18 cellular contexts compared by ENCODE assay signal in the genomic region with DNA sequence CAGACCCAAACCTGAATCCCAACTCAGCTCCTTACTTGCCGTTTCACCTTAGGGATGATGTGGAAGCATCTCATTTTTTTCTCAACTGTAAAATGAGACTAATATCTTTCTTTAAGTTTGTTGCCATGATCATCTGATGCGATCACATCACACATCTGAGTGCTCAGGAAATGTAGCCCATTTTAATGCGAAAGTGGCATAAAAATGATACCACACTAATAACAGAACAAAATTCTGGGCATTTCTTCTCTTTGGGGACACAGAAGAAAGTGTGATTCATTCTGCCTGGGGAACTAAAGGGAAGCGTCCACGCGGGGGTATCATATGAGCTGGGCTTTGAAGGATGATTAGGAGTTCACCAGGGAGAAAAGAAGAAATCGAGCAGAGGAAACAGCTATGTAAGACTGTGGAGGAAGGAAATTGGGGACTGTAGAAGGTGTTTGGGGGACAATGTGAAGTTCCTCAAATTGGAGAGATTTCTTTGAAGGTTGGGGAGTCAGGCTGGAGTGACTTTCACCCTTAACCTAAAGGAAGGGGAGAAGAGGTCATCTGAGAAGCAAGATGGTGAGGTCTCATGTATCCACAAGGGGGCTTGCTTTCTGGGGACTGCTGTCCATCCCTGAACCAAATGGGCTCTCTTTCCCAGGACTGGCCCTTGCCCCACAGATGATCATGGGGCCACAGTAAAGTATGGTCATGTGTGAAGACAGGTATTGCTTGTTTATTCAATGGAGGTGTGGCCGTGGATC. TPM values are rescaled to one million over a fixed set of nuclear protein-coding genes. Genes with fewer than 3 reads are reported as not detected.
A peak's percentile ranks its signal among the peaks of the same experiment; 100 is the strongest.
DNase-seq lines count a peak whose midpoint lies in the region; ATAC-seq and TF ChIP-seq lines count a peak whose summit lies in the region.
"Had no signal": no experiment of that assay in that cellular context is flagged by ENCODE, and none has a peak within 500 bp of the region (broad histone marks: within the 10 kb centered on the region; RNA-seq: fewer than 3 reads in every experiment).

No MANE protein-coding gene starts in this region.

- in situ Hi-C loops in gastrocnemius medialis (cut with MboI; ENCODE audit: low sequenced_read_pairs in 4 of 4): loop anchor here in 1 of 4 donors (10.0 kb wide), 1 partner anchor 192 kb away; the partner anchor contains the start of gene ZBTB16

- TF ChIP-seq CTCF in SK-N-SH (IDR thresholded peaks at IDR 0.05) (no peak), choroid plexus epithelial cell (conservative IDR thresholded peaks at IDR 0.05; ENCODE audit: low read depth, low read length) (peak; percentile 17), gastrocnemius medialis (IDR thresholded peaks at IDR 0.05 in 4 of 5, conservative IDR thresholded peaks at IDR 0.05 in 1 of 5) (no peak)

- no peak overlapping the region for H3K4me2 ChIP-seq in SK-N-SH
- H3K4me2 ChIP-seq: A549; BLaER1 treated with 17β-estradiol and CSF1 and Interleukin-3, amounts not matched to agents 10 nM and 100 nM; KMS-11 had no signal

- H2AFZ ChIP-seq in SK-N-SH (ENCODE audit: low read depth): no peak overlapping the region

- no peak overlapping the region for H3K4me3 Mint-ChIP-seq in CD8-positive, alpha-beta memory T cell

- H3K9me2 ChIP-seq in SK-N-SH: no peaks in the 10 kb centered on the region

- no peak overlapping the region for H3K9ac ChIP-seq in SK-N-SH
- H3K9ac ChIP-seq: BLaER1 treated with 17β-estradiol and CSF1 and Interleukin-3, amounts not matched to agents 10 nM and 100 nM; KMS-11 had no signal

- H3K27me3 ChIP-seq in CD8-positive, alpha-beta memory T cell (ENCODE audit: insufficient read depth, low read length, poor library complexity, severe bottlenecking): no peaks in the 10 kb centered on the region
- H3K27me3 ChIP-seq in SK-N-SH (ENCODE audit: insufficient read depth): peaks cover 19% of the 10 kb centered on the region; the same call in 1 of the 2 replicates
- H3K27me3 ChIP-seq in gastrocnemius medialis: no peaks in the 10 kb centered on the region
- H3K27me3 ChIP-seq: BLaER1 treated with 17β-estradiol and CSF1 and Interleukin-3, amounts not matched to agents 10 nM and 100 nM had no signal

- no peaks in the 10 kb centered on the region for H3K36me3 ChIP-seq in CD8-positive, alpha-beta memory T cell (ENCODE audit: insufficient read depth, low read length)
- no peaks in the 10 kb centered on the region for H3K36me3 ChIP-seq in SK-N-SH (replicated peaks in 1 of 2; ENCODE audit: control insufficient read depth in 1 of 2, insufficient read depth in 2 of 2, low read length in 1 of 2)
- H3K36me3 ChIP-seq in gastrocnemius medialis: peaks cover 2 to 94% of the 10 kb centered on the region in 2 donors
- H3K36me3 ChIP-seq: BLaER1 treated with 17β-estradiol and CSF1 and Interleukin-3, amounts not matched to agents 10 nM and 100 nM had no signal

- no peaks in the 10 kb centered on the region for H4K20me1 ChIP-seq in SK-N-SH (ENCODE audit: insufficient read depth)
- H4K20me1 ChIP-seq: BLaER1 treated with 17β-estradiol and CSF1 and Interleukin-3, amounts not matched to agents 10 nM and 100 nM had no signal

- H3K4me1 ChIP-seq in CD8-positive, alpha-beta memory T cell (ENCODE audit: insufficient read depth, low read length): no peaks in the 10 kb centered on the region
- no peaks in the 10 kb centered on the region; a peak in 1 of 4 replicates for H3K4me1 ChIP-seq in SK-N-SH (ENCODE audit: control insufficient read depth in 1 of 2, insufficient read depth in 2 of 2, low read depth in 1 of 2, low read length in 1 of 2)
- peaks cover 64 to 68% of the 10 kb centered on the region in 2 donors for H3K4me1 ChIP-seq in gastrocnemius medialis
- H3K4me1 ChIP-seq: A549 had no signal

- ATAC-seq in gastrocnemius medialis (no peak), GM19395 (IDR thresholded peaks at IDR 0.05; ENCODE audit: unreplicated experiment) (no peak), GM21723 (IDR thresholded peaks at IDR 0.05; ENCODE audit: unreplicated experiment) (no peak)
- ATAC-seq: A549, PC-3 had no signal

- intact Hi-C loops in gastrocnemius medialis (cut with DNase I; ENCODE audit: low total_unique reads): no loop called here

- CTCF ChIA-PET in CD8-positive, alpha-beta memory T cell (lab: Charles Lee): interaction anchor here (1.5 to 4.9 kb wide), 2 partner anchors 14 to 17 kb away, joined by 4 to 23 read pairs; no protein-coding TSS in a partner anchor
- CTCF ChIA-PET in SK-N-SH (lab: Yijun Ruan, JAX): interaction anchor here (0.7 to 7.6 kb wide), 4 partner anchors 9 to 251 kb away, joined by 3 to 100 read pairs (median 4); no protein-coding TSS in a partner anchor

- peaks cover 0 to 3% (median 2%) of the 10 kb centered on the region in 3 donors for H3K36me3 Mint-ChIP-seq in CD8-positive, alpha-beta memory T cell

- H3K9me3 ChIP-seq in CD8-positive, alpha-beta memory T cell (ENCODE audit: low read length): no peaks in the 10 kb centered on the region
- H3K9me3 ChIP-seq in SK-N-SH: no peaks in the 10 kb centered on the region
- H3K9me3 ChIP-seq in gastrocnemius medialis: no peaks in the 10 kb centered on the region
- H3K9me3 ChIP-seq: A549; BLaER1 treated with 17β-estradiol and CSF1 and Interleukin-3, amounts not matched to agents 10 nM and 100 nM had no signal

- DNase-seq in CD8-positive, alpha-beta memory T cell: no peak
- peak; percentile 14 for DNase-seq in SK-N-SH
- no peak for DNase-seq in choroid plexus epithelial cell (ENCODE audit: low read depth)
- no peak for DNase-seq in gastrocnemius medialis
- DNase-seq in stimulated activated naive CD4-positive, alpha-beta T cell (lab: John Stamatoyannopoulos, UW): no peak
- DNase-seq: DMS79 treated with DMSO at 0.1 percent for 48 hours, NCI-H1417 treated with DMSO at 0.1 percent for 48 hours, NCI-H187 treated with DMSO at 0.1 percent for 48 hours, NCI-H345, NCI-H526, PC-3, RPMI8226, SIG-M5 had no signal

- no peaks in the 10 kb centered on the region for H3K9me3 Mint-ChIP-seq in CD8-positive, alpha-beta memory T cell

- no peak overlapping the region for H3K27ac ChIP-seq in CD8-positive, alpha-beta memory T cell (ENCODE audit: low read depth, low read length)
- no peak overlapping the region for H3K27ac ChIP-seq in SK-N-SH (ENCODE audit: low read depth in 2 of 2, low read length in 1 of 2)
- peak overlapping the region; percentile 90 to 99 (median 96) for H3K27ac ChIP-seq in gastrocnemius medialis
- H3K27ac ChIP-seq: A549; BLaER1 treated with 17β-estradiol and CSF1 and Interleukin-3, amounts not matched to agents 10 nM and 100 nM; KMS-11 had no signal

- no peak for TF ChIP-seq EP300 in SK-N-SH (IDR thresholded peaks at IDR 0.05; ENCODE audit: borderline replicate concordance in 1 of 2, low read depth in 1 of 2, low read length in 1 of 2)

- no peaks in the 10 kb centered on the region for H3F3A ChIP-seq in SK-N-SH (replicated peaks; ENCODE audit: insufficient read depth)

- POLR2A ChIA-PET in CD8-positive, alpha-beta memory T cell (lab: Charles Lee): no interaction called here
- POLR2A ChIA-PET in SK-N-SH (lab: Yijun Ruan, JAX): interaction anchor here (0.5 kb wide), 1 partner anchor 27 kb away, joined by 3 read pairs; no protein-coding TSS in a partner anchor

- no peak for TF ChIP-seq POLR2A in gastrocnemius medialis (IDR thresholded peaks at IDR 0.05)

- peaks cover 0 to 7% of the 10 kb centered on the region in 2 donors for H3K27me3 Mint-ChIP-seq in CD8-positive, alpha-beta memory T cell

- TF ChIP-seq RAD21 in SK-N-SH (IDR thresholded peaks at IDR 0.05; ENCODE audit: low read length): no peak

- H3K79me2 ChIP-seq in SK-N-SH (ENCODE audit: insufficient read depth): no peaks in the 10 kb centered on the region

- H3K27ac Mint-ChIP-seq in CD8-positive, alpha-beta memory T cell: peak overlapping the region in 7 of 8 donors; percentile 7 to 85 (median 47)

- no peak overlapping the region for H3K4me3 ChIP-seq in CD8-positive, alpha-beta memory T cell (ENCODE audit: low read length)
- H3K4me3 ChIP-seq in SK-N-SH (ENCODE audit: low read depth in 2 of 2, low read length in 1 of 2) (no peak overlapping the region), choroid plexus epithelial cell (ENCODE audit: low read depth, low read length) (no peak overlapping the region), gastrocnemius medialis (no peak overlapping the region)
- H3K4me3 ChIP-seq: A549; BLaER1 treated with 17β-estradiol and CSF1 and Interleukin-3, amounts not matched to agents 10 nM and 100 nM had no signal

- peaks cover 0 to 5% (median 0%) of the 10 kb centered on the region in 3 donors for H3K4me1 Mint-ChIP-seq in CD8-positive, alpha-beta memory T cell

- WGBS in SK-N-SH (ENCODE audit: low lambda C conversion rate): 50% methylated on average over 7 of the region's 8 CpGs

TF ChIP-seq in SK-N-SH, 30 proteins besides CTCF, POLR2A, EP300 and RAD21 (continues in another document):
- TF ChIP-seq MXI1 (IDR thresholded peaks at IDR 0.05; ENCODE audit: low read depth, low read length) (no peak), ZBTB33 (IDR thresholded peaks at IDR 0.05; ENCODE audit: borderline replicate concordance, low read depth) (no peak), JUND (IDR thresholded peaks at IDR 0.05) (no peak)

RNA-seq across cellular contexts. Expression of gene NNMT, which starts 49.7 kb away (rescaled TPM):
- total RNA-seq in CD8-positive, alpha-beta memory T cell: not detected
- polyA plus RNA-seq in CD8-positive, alpha-beta memory T cell: not detected
- 84.6 and 106 TPM in 2 replicates for polyA plus RNA-seq in SK-N-SH (2012; rRNA removed)
- 90.6 and 92.0 TPM in 2 replicates for polyA plus RNA-seq in SK-N-SH (2012; cell fraction: cytosol; rRNA removed)
- polyA plus RNA-seq in SK-N-SH (2012; cell fraction: nucleus; rRNA removed): 109 and 183 TPM in 2 replicates
- total RNA-seq in gastrocnemius medialis: 100 to 1,000 TPM; 157 to 968 (median 541) TPM

Comparison
In these comparisons a context has a peak if more than half of its experiments do, and no peak if none do; other contexts are left out.
1. H3K27ac ChIP-seq: peak in gastrocnemius medialis (4 of 4); none in CD8-positive, alpha-beta memory T cell (single experiment) and SK-N-SH (0 of 2).
2. RNA of gene NNMT, which starts 49.7 kb away (total RNA-seq): 157 to 968 TPM in gastrocnemius medialis; not detected in CD8-positive, alpha-beta memory T cell; every median in the first group is over 100 times any median in the second.